Comparison of ENCODE assay signal across 9 cellular contexts in genomic region chr16:694863-695354, GRCh38. TPM values are rescaled to one million over a fixed set of nuclear protein-coding genes. Genes with fewer than 3 reads are reported as not detected.
A peak's percentile ranks its signal among the peaks of the same experiment; 100 is the strongest.
DNase-seq lines count a peak whose midpoint lies in the region; ATAC-seq lines count a peak whose summit lies in the region.
"Had no signal": no experiment of that assay in that cellular context is flagged by ENCODE, and none has a peak within 500 bp of the region (broad histone marks: within the 10 kb centered on the region; RNA-seq: fewer than 3 reads in every experiment).

No MANE protein-coding gene starts in this region.

- peaks cover 28 to 51% (median 37%) of the 10 kb centered on the region in 3 donors for H3K4me1 Mint-ChIP-seq in CD8-positive, alpha-beta memory T cell
- peaks cover 20% of the 10 kb centered on the region for H3K4me1 Mint-ChIP-seq in central memory CD8-positive, alpha-beta T cell
- peaks cover 6 to 19% (median 12%) of the 10 kb centered on the region in 3 donors for H3K4me1 Mint-ChIP-seq in naive B cell

- peak overlapping the region; percentile 51 for H3K4me3 ChIP-seq in CD8-positive, alpha-beta memory T cell (ENCODE audit: low read length)
- H3K4me3 ChIP-seq in HUES48 (ENCODE audit: low read depth, low read length): peak overlapping the region; percentile 69

- no peaks in the 10 kb centered on the region for H3K9me3 ChIP-seq in CD8-positive, alpha-beta memory T cell (ENCODE audit: low read length)
- no peaks in the 10 kb centered on the region for H3K9me3 ChIP-seq in HUES48 (ENCODE audit: control insufficient read depth, insufficient read depth, low read length)
- H3K9me3 ChIP-seq: gastroesophageal sphincter had no signal

- H3K27ac ChIP-seq in CD8-positive, alpha-beta memory T cell (ENCODE audit: low read depth, low read length): peak overlapping the region; percentile 31
- H3K27ac ChIP-seq in HUES48 (ENCODE audit: low read depth, low read length): no peak overlapping the region
- H3K27ac ChIP-seq: gastroesophageal sphincter had no signal

- no peaks in the 10 kb centered on the region for H3K27me3 ChIP-seq in CD8-positive, alpha-beta memory T cell (ENCODE audit: insufficient read depth, low read length, poor library complexity, severe bottlenecking)
- peaks cover 64% of the 10 kb centered on the region for H3K27me3 ChIP-seq in HUES48 (ENCODE audit: control insufficient read depth, insufficient read depth, low read length)

- peak overlapping the region in 2 of 8 donors; percentile 41 to 67 for H3K27ac Mint-ChIP-seq in CD8-positive, alpha-beta memory T cell
- H3K27ac Mint-ChIP-seq in central memory CD8-positive, alpha-beta T cell (ENCODE audit: low read depth): no peak overlapping the region
- H3K27ac Mint-ChIP-seq in naive B cell: no peak overlapping the region

- no peak for ATAC-seq in central memory CD8-positive, alpha-beta T cell (replicated peaks; ENCODE audit: extremely low read depth, poor library complexity, severe bottlenecking)
- no peak for ATAC-seq in naive B cell (ENCODE audit: low read depth in 2 of 2)
- no peak for ATAC-seq in HG02623 (IDR thresholded peaks at IDR 0.05; ENCODE audit: unreplicated experiment)
- no peak for ATAC-seq in GM19324 (IDR thresholded peaks at IDR 0.05; ENCODE audit: low FRiP score, unreplicated experiment)
- ATAC-seq: gastroesophageal sphincter had no signal

- no peaks in the 10 kb centered on the region for H3K36me3 ChIP-seq in CD8-positive, alpha-beta memory T cell (ENCODE audit: insufficient read depth, low read length)
- no peaks in the 10 kb centered on the region for H3K36me3 ChIP-seq in HUES48 (ENCODE audit: control insufficient read depth, insufficient read depth, low read length)
- H3K36me3 ChIP-seq: gastroesophageal sphincter had no signal

- H3K27me3 Mint-ChIP-seq in CD8-positive, alpha-beta memory T cell: peaks cover 0 to 1% of the 10 kb centered on the region in 2 donors
- peaks cover 10% of the 10 kb centered on the region for H3K27me3 Mint-ChIP-seq in central memory CD8-positive, alpha-beta T cell
- peaks cover 0 to 35% (median 15%) of the 10 kb centered on the region in 3 donors for H3K27me3 Mint-ChIP-seq in naive B cell

- no peak overlapping the region for H3K9ac ChIP-seq in HUES48 (ENCODE audit: low read depth, low read length)

- POLR2A ChIA-PET in CD8-positive, alpha-beta memory T cell (lab: Charles Lee): interaction anchor here (0.5 to 2.1 kb wide), 15 partner anchors 11 to 917 kb away, joined by 3 to 21 read pairs (median 5); partner anchors contain the start of genes ANTKMT, CCDC78, CIAO3 and CRAMP1

- peaks cover 23% of the 10 kb centered on the region for H3K4me1 ChIP-seq in CD8-positive, alpha-beta memory T cell (ENCODE audit: insufficient read depth, low read length)
- no peaks in the 10 kb centered on the region for H3K4me1 ChIP-seq in HUES48 (ENCODE audit: control insufficient read depth, insufficient read depth, low read length)

- peak overlapping the region in 6 of 7 donors; percentile 23 to 84 (median 70) for H3K4me3 Mint-ChIP-seq in CD8-positive, alpha-beta memory T cell
- peak overlapping the region; percentile 70 for H3K4me3 Mint-ChIP-seq in central memory CD8-positive, alpha-beta T cell
- H3K4me3 Mint-ChIP-seq in naive B cell: peak overlapping the region in 5 of 8 donors; percentile 47 to 80 (median 51)

- H3K9me3 Mint-ChIP-seq in CD8-positive, alpha-beta memory T cell: no peaks in the 10 kb centered on the region
- H3K9me3 Mint-ChIP-seq in central memory CD8-positive, alpha-beta T cell: peaks cover 5% of the 10 kb centered on the region
- H3K9me3 Mint-ChIP-seq in naive B cell: no peaks in the 10 kb centered on the region

- CTCF ChIA-PET in CD8-positive, alpha-beta memory T cell (lab: Charles Lee): interaction anchor here (1.0 to 1.8 kb wide), 8 partner anchors 13 to 59 kb away, joined by 3 to 10 read pairs (median 4); partner anchors contain the start of genes CIAO3, METTL26, RHOT2 and STUB1

- peaks cover 0 to 5% (median 0%) of the 10 kb centered on the region in 3 donors for H3K36me3 Mint-ChIP-seq in CD8-positive, alpha-beta memory T cell
- peaks cover 12% of the 10 kb centered on the region for H3K36me3 Mint-ChIP-seq in central memory CD8-positive, alpha-beta T cell (ENCODE audit: insufficient read depth)
- no peaks in the 10 kb centered on the region for H3K36me3 Mint-ChIP-seq in naive B cell

- DNase-seq in CD8-positive, alpha-beta memory T cell: peak in 2 of 5 donors; percentile 31 to 55
- no peak for DNase-seq in central memory CD8-positive, alpha-beta T cell (ENCODE audit: low spot score in 2 of 2)
- DNase-seq in naive B cell: no peak
- DNase-seq in T-helper 1 cell: no peak
- no peak for DNase-seq in stimulated activated CD4-positive, alpha-beta T cell treated with anti-CD3 and anti-CD28 coated beads, Interleukin-4, amount 100 ng/mL, for 1 hour

RNA-seq across cellular contexts. Expression of gene WDR24, which starts 4.7 kb away (rescaled TPM):
- total RNA-seq in CD8-positive, alpha-beta memory T cell: 10 to 100 TPM; 23.9 to 25.2 TPM
- 15.4 TPM for polyA plus RNA-seq in CD8-positive, alpha-beta memory T cell
- 10 to 100 TPM in 4 of 6 donors, 1 to 10 TPM in 2; 4.6 to 16.2 (median 11.4) TPM for polyA plus RNA-seq in naive B cell (ENCODE audit: low read depth in 6 of 6)

RNA-seq across cellular contexts. Expression of gene FBXL16, which starts 10.7 kb away (rescaled TPM):
- 10 to 100 TPM in 1 of 2 experiments, 1 to 10 TPM in 1; 7.6 to 11.1 TPM for total RNA-seq in CD8-positive, alpha-beta memory T cell
- 16.9 TPM for polyA plus RNA-seq in CD8-positive, alpha-beta memory T cell
- 1 to 10 TPM in 1 of 6 donors, under 1 TPM in 4, not detected in 1; 0.23 to 7.9 (median 0.56) TPM for polyA plus RNA-seq in naive B cell (ENCODE audit: low read depth in 6 of 6)

RNA-seq across cellular contexts. Expression of gene JMJD8, which starts 10.8 kb away (rescaled TPM):
- 10 to 100 TPM; 53.0 to 55.9 TPM for total RNA-seq in CD8-positive, alpha-beta memory T cell
- 56.6 TPM for polyA plus RNA-seq in CD8-positive, alpha-beta memory T cell
- polyA plus RNA-seq in naive B cell (ENCODE audit: low read depth in 6 of 6): 10 to 100 TPM; 38.1 to 62.6 (median 40.0) TPM

RNA-seq across cellular contexts. Expression of gene STUB1, which starts 14.7 kb away (rescaled TPM):
- total RNA-seq in CD8-positive, alpha-beta memory T cell: 100 to 1,000 TPM; 111 to 124 TPM
- polyA plus RNA-seq in CD8-positive, alpha-beta memory T cell: 161 TPM
- polyA plus RNA-seq in naive B cell (ENCODE audit: low read depth in 6 of 6): 100 to 1,000 TPM; 121 to 180 (median 128) TPM

RNA-seq across cellular contexts. Expression of gene RHBDL1, which starts 19.4 kb away (rescaled TPM):
- under 1 TPM; 0.33 to 0.44 TPM for total RNA-seq in CD8-positive, alpha-beta memory T cell
- 0.29 TPM for polyA plus RNA-seq in CD8-positive, alpha-beta memory T cell
- polyA plus RNA-seq in naive B cell (ENCODE audit: low read depth in 6 of 6): not detected
